Comparison of ENCODE assay signal across 24 cellular contexts in the genomic region with DNA sequence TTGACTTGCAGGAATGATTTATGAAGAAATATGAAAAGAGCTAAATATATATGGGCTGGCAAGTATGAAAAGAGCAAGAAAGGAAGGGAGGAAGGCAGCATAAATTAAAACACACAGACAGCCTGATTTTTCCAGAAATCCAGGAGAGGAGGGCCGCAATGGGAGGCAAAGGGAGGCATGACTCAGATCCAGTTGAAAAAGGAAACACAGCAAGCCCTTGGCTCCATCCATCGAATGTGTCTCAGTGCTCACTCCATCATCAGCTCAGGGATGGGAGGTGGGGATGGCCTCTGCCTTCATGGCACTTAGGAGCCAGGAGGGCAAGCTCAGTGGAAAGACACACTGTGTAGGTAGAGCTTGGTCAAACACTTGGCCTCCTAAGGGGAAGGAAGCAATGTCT.
"Had no signal": no experiment of that assay in that cellular context is flagged by ENCODE, and none has a peak within 500 bp of the region (broad histone marks: within the 10 kb centered on the region; RNA-seq: fewer than 3 reads in every experiment).

No MANE protein-coding gene starts in this region.

- DNase-seq: activated CD4-positive, alpha-beta memory T cell treated with anti-CD3 and anti-CD28 coated beads, Interleukin-2, amount 10 ng/mL, durations not matched to agents 7 days and 5 days; activated CD4-positive, alpha-beta T cell treated with anti-CD3 and anti-CD28 coated beads for 1 hour; activated CD4-positive, alpha-beta T cell treated with anti-CD3 and anti-CD28 coated beads for 4 hours; activated CD4-positive, alpha-beta T cell treated with anti-CD3 and anti-CD28 coated beads, Interleukin-2, amount 10 ng/mL, durations not matched to agents 7 days and 5 days; activated CD4-positive, alpha-beta T cell treated with anti-CD3 and anti-CD28 coated beads, Interleukin-2, amount 50 U/mL, for 4 hours; activated CD8-positive, alpha-beta memory T cell treated with anti-CD3 and anti-CD28 coated beads for 24 hours; activated effector memory CD4-positive, alpha-beta T cell treated with anti-CD3 and anti-CD28 coated beads, Interleukin-2, amount 50 U/mL, for 16 hours; activated naive CD4-positive, alpha-beta T cell treated with anti-CD3 and anti-CD28 coated beads for 36 hours; activated naive CD8-positive, alpha-beta T cell treated with anti-CD3 and anti-CD28 coated beads for 36 hours; activated naive CD8-positive, alpha-beta T cell treated with anti-CD3 and anti-CD28 coated beads, Interleukin-2, amount 50 U/mL, for 24 hours; activated T-cell treated with anti-CD3 and anti-CD28 coated beads, Interleukin-2, amount 50 U/mL, for 1 hour; activated T-cell treated with anti-CD3 and anti-CD28 coated beads, Interleukin-2, amount 50 U/mL, for 48 hours; adrenal gland; amygdala; brain microvascular endothelial cell; dorsolateral prefrontal cortex; effector memory CD4-positive, alpha-beta T cell; endodermal cell; foreskin melanocyte; T-helper 2 cell had no signal

- ATAC-seq: activated naive CD8-positive, alpha-beta T cell treated with anti-CD3 and anti-CD28 coated beads, Interleukin-2, amount 50 U/mL, for 24 hours; gastroesophageal sphincter; WTC11 had no signal

- H3K9me3 ChIP-seq: adrenal gland had no signal

- H3K27me3 ChIP-seq: adrenal gland, brain microvascular endothelial cell had no signal

- H3K4me1 ChIP-seq: adrenal gland, esophagus muscularis mucosa, gastroesophageal sphincter had no signal

- H3K27ac ChIP-seq: adrenal gland, brain microvascular endothelial cell, coronary artery, dorsolateral prefrontal cortex, esophagus muscularis mucosa, gastroesophageal sphincter had no signal

- H3K4me3 ChIP-seq: adrenal gland, coronary artery, dorsolateral prefrontal cortex, esophagus muscularis mucosa, gastroesophageal sphincter had no signal

- H3K36me3 ChIP-seq: adrenal gland, brain microvascular endothelial cell, esophagus muscularis mucosa, gastroesophageal sphincter had no signal
